ENCODE assay signal across 19 cellular contexts in genomic region chr18:51132256-51132935, GRCh38.
DNase-seq lines count a peak whose midpoint lies in the region; ATAC-seq, FAIRE-seq and TF ChIP-seq lines count a peak whose summit lies in the region.
"Had no signal": no experiment of that assay in that cellular context is flagged by ENCODE, and none has a peak within 500 bp of the region (broad histone marks: within the 10 kb centered on the region; RNA-seq: fewer than 3 reads in every experiment).

No MANE protein-coding gene starts in this region.

- no peak overlapping the region for H3K27ac ChIP-seq in H9 (ENCODE audit: insufficient read length, low read depth, low read length)
- H3K27ac ChIP-seq in H1 (ENCODE audit: low read depth, low read length) = no peak overlapping the region
- H3K27ac ChIP-seq: SK-N-MC had no signal

- H3K4me2 ChIP-seq in H9 (ENCODE audit: insufficient read depth, insufficient read length, low read length) (no peak overlapping the region), H1 (ENCODE audit: insufficient read depth in 1 of 2, low read depth in 2 of 2, low read length in 2 of 2) (no peak overlapping the region)

- H4K5ac ChIP-seq in H9 (ENCODE audit: insufficient read length, low read depth, low read length) = no peak overlapping the region
- no peak overlapping the region for H4K5ac ChIP-seq in H1 (ENCODE audit: insufficient read length, low read depth, low read length)

- H3K27me3 ChIP-seq in H9 (ENCODE audit: insufficient read depth, low read length) = no peaks in the 10 kb centered on the region
- no peaks in the 10 kb centered on the region for H3K27me3 ChIP-seq in H1 (replicated peaks in 1 of 4; ENCODE audit: control insufficient read depth in 3 of 4, extremely low read depth in 1 of 4, insufficient read depth in 3 of 4, low read length in 3 of 4)

- H3K36me3 ChIP-seq in H1 (ENCODE audit: control insufficient read depth in 2 of 4, insufficient read depth in 4 of 4, low read length in 3 of 4) = no peaks in the 10 kb centered on the region

- CTCF ChIA-PET in H1 (lab: Charles Lee; ENCODE audit: partially characterized antibody) = interaction anchor here (1.1 to 2.3 kb wide), 5 partner anchors 9 to 66 kb away, joined by 3 to 11 read pairs (median 4); no protein-coding TSS in a partner anchor

- H2BK12ac ChIP-seq in H9 (ENCODE audit: insufficient read length, low read depth, low read length) (no peak overlapping the region), H1 (ENCODE audit: low read depth, low read length) (peak overlapping the region; percentile 75; the same call in 1 of the 2 replicates)

- H4K8ac ChIP-seq in H9 (replicated peaks; ENCODE audit: insufficient read length, low read depth, low read length) = no peak overlapping the region
- H4K8ac ChIP-seq in H1 (ENCODE audit: extremely low read depth, insufficient read depth, low read length) = 0 out of 2 replicates have a peak overlapping the region, but pooled peaks have one; percentile 16

- H2BK5ac ChIP-seq in H9 (ENCODE audit: insufficient read length, low read length) = no peak overlapping the region
- no peak overlapping the region for H2BK5ac ChIP-seq in H1 (ENCODE audit: low read depth, low read length)

- H2BK20ac ChIP-seq in H9 (ENCODE audit: low read depth, low read length, poor library complexity, severe bottlenecking) (no peak overlapping the region), H1 (ENCODE audit: low read length) (no peak overlapping the region)

- no peak overlapping the region for H3T11ph ChIP-seq in H9 (ENCODE audit: low read length)

- TF ChIP-seq EP300 in H1 (IDR thresholded peaks at IDR 0.05; ENCODE audit: borderline replicate concordance in 1 of 2, low read depth in 2 of 2, low read length in 2 of 2) = no peak

- H3K23me2 ChIP-seq in H9 (ENCODE audit: insufficient read length, low read depth, low read length, poor library complexity, severe bottlenecking) (no peaks in the 10 kb centered on the region), H1 (ENCODE audit: low read depth, low read length) (no peaks in the 10 kb centered on the region)

- no peak overlapping the region for H3K4me3 ChIP-seq in H1 (ENCODE audit: extremely low read depth in 1 of 4, insufficient read depth in 2 of 4, low read depth in 3 of 4, low read length in 4 of 4)
- H3K4me3 ChIP-seq: SK-N-MC had no signal

- peak overlapping the region in 1 of 3 experiments; percentile 55; a peak in 2 of 7 replicates for H3K27ac Mint-ChIP-seq in H9

- H3K9ac ChIP-seq in H9 (ENCODE audit: extremely low read depth, insufficient read length, low read length) (no peak overlapping the region), H1 (replicated peaks in 1 of 4; ENCODE audit: extremely low read depth in 1 of 4, low read depth in 3 of 4, low read length in 3 of 4) (no peak overlapping the region)

- no CpG with 5 or more reads among the region's 6 CpGs for WGBS in H9 (ENCODE audit: extremely low coverage, insufficient read length, low lambda C conversion rate)
- 93% methylated on average over 6 of the region's 6 CpGs; no CpG with 5 or more reads in 1 of the 2 experiments for WGBS in H1 (ENCODE audit: extremely low coverage in 1 of 2, insufficient coverage in 1 of 2, insufficient read length in 1 of 2, insufficient replicate concordance in 2 of 2, low coverage in 1 of 2, low lambda C conversion rate in 2 of 2, missing lambda C conversion rate in 1 of 2), 2 experiments

- H3K27me3 Mint-ChIP-seq in H9 (ENCODE audit: low read depth) = no peaks in the 10 kb centered on the region
- H3K27me3 Mint-ChIP-seq: CD4-positive, CD25-positive, alpha-beta regulatory T cell; IgD-negative memory B cell had no signal

- TF ChIP-seq POLR2A in H1 (IDR thresholded peaks at IDR 0.05; ENCODE audit: control extremely low read depth in 1 of 2, low read depth in 2 of 2, low read length in 2 of 2) = no peak

- H3K56ac ChIP-seq in H9 (ENCODE audit: insufficient read length, low read depth, low read length) = no peak overlapping the region
- no peak overlapping the region for H3K56ac ChIP-seq in H1 (replicated peaks; ENCODE audit: insufficient read length, low read depth, low read length)

- no peak overlapping the region for H3K4ac ChIP-seq in H9 (ENCODE audit: low read depth, low read length)
- no peak overlapping the region for H3K4ac ChIP-seq in H1 (replicated peaks; ENCODE audit: insufficient read length, low read depth, low read length)

- H3K18ac ChIP-seq in H9 (ENCODE audit: insufficient read length, low read depth, low read length) (no peak overlapping the region), H1 (ENCODE audit: extremely low read depth, low read length) (no peak overlapping the region)

- H3K23ac ChIP-seq in H9 (ENCODE audit: insufficient read length, low read depth, low read length) (no peak overlapping the region), H1 (ENCODE audit: insufficient read length) (no peak overlapping the region)

- H4K91ac ChIP-seq in H9 (ENCODE audit: insufficient read length, low read depth, low read length) = no peak overlapping the region
- no peak overlapping the region for H4K91ac ChIP-seq in H1 (replicated peaks; ENCODE audit: insufficient read length, low read length)

- H4K20me1 ChIP-seq in H9 (ENCODE audit: control insufficient read depth, insufficient read depth, insufficient read length) = no peaks in the 10 kb centered on the region
- H4K20me1 ChIP-seq in H1 (replicated peaks in 1 of 2; ENCODE audit: control insufficient read depth in 1 of 2, insufficient read depth in 2 of 2, low read length in 2 of 2) = no peaks in the 10 kb centered on the region

- H3K4me1 ChIP-seq in H9 (ENCODE audit: insufficient read depth, low read length) = no peaks in the 10 kb centered on the region
- peaks cover 0 to 3% (median 0%) of the 10 kb centered on the region in 4 experiments; a peak in 1 of 7 replicates for H3K4me1 ChIP-seq in H1 (replicated peaks in 1 of 4; ENCODE audit: control insufficient read depth in 3 of 4, insufficient read depth in 4 of 4, low read length in 3 of 4)

- H2BK15ac ChIP-seq in H9 (ENCODE audit: low read depth, low read length) = no peak overlapping the region
- no peak overlapping the region for H2BK15ac ChIP-seq in H1 (ENCODE audit: low read length)

- H3K79me1 ChIP-seq in H9 (ENCODE audit: insufficient read depth, low read depth, low read length, poor library complexity, severe bottlenecking) (no peaks in the 10 kb centered on the region), H1 (ENCODE audit: low read depth, low read length) (no peaks in the 10 kb centered on the region)

- TF ChIP-seq RAD21 in H1 (IDR thresholded peaks at IDR 0.05 in 1 of 2, conservative IDR thresholded peaks at IDR 0.05 in 1 of 2; ENCODE audit: low read depth in 2 of 2, low read length in 2 of 2) = no peak

- no peak for FAIRE-seq in H1 (lab: Jason Lieb, UNC)
- FAIRE-seq: GM19239 had no signal

- POLR2A ChIA-PET in H1 (lab: Charles Lee; ENCODE audit: partially characterized antibody) = no interaction called here

- peak; percentile 54 for ATAC-seq in GM18907 (IDR thresholded peaks at IDR 0.05; ENCODE audit: unreplicated experiment)
- peak; percentile 34 for ATAC-seq in left lobe of liver
- ATAC-seq in GM18519 (IDR thresholded peaks at IDR 0.05; ENCODE audit: low FRiP score, unreplicated experiment) = no peak
- ATAC-seq in GM19023 (IDR thresholded peaks at IDR 0.05; ENCODE audit: unreplicated experiment) = no peak

- H2BK120ac ChIP-seq in H9 (ENCODE audit: low read depth, low read length, poor library complexity, severe bottlenecking) (no peak overlapping the region), H1 (replicated peaks; ENCODE audit: low read depth, low read length) (no peak overlapping the region)

- H3K9me3 ChIP-seq in H9 (ENCODE audit: control insufficient read depth, low read depth, low read length) (no peaks in the 10 kb centered on the region), H1 (ENCODE audit: insufficient read depth in 2 of 2, low read depth in 1 of 2, low read length in 1 of 2) (no peaks in the 10 kb centered on the region)

- no peaks in the 10 kb centered on the region; a peak in 1 of 5 replicates for H3K9me3 Mint-ChIP-seq in H9
- H3K9me3 Mint-ChIP-seq: IgD-negative memory B cell had no signal

- H3K4me1 Mint-ChIP-seq in H9 = peaks cover 13 to 14% of the 10 kb centered on the region in 2 experiments

- DNase-seq in H9 (no peak), H1 (ENCODE audit: low read depth in 1 of 2, low spot score in 2 of 2) (no peak), left lobe of liver (ENCODE audit: low spot score) (no peak), H4 (ENCODE audit: low spot score) (no peak)
- DNase-seq: CD4-positive, CD25-positive, alpha-beta regulatory T cell; HCEC 1CT; NCI-H1694 treated with DMSO at 0.1 percent for 48 hours; NCI-H2081 treated with DMSO at 0.1 percent for 48 hours; NCI-H2171 treated with DMSO at 0.1 percent for 48 hours; NCI-H446; NCI-H526; SHP77 treated with DMSO at 0.1 percent for 48 hours; SW 1271 had no signal

- peak overlapping the region; percentile 57; the same call in 1 of the 2 replicates for H3K14ac ChIP-seq in H9 (ENCODE audit: insufficient read depth, low read length)
- H3K14ac ChIP-seq in H1 (ENCODE audit: insufficient read length) = no peak overlapping the region

- H2AFZ ChIP-seq in H9 (ENCODE audit: low read length) (no peak overlapping the region), H1 (ENCODE audit: low read length) (no peak overlapping the region)

- no peak overlapping the region; a peak in 1 of 5 replicates for H3K4me3 Mint-ChIP-seq in H9
- H3K4me3 Mint-ChIP-seq: CD4-positive, CD25-positive, alpha-beta regulatory T cell; IgD-negative memory B cell had no signal

- no peak overlapping the region for H2AK5ac ChIP-seq in H9 (ENCODE audit: insufficient read length, low read length)
- H2AK5ac ChIP-seq in H1 (ENCODE audit: low read depth, low read length) = no peak overlapping the region

- TF ChIP-seq CTCF in H9 (conservative IDR thresholded peaks at IDR 0.05) (no peak), H1 (IDR thresholded peaks at IDR 0.05; ENCODE audit: control extremely low read depth in 1 of 3, insufficient read depth in 1 of 3, low read depth in 1 of 3, low read length in 3 of 3) (no peak)

- no peaks in the 10 kb centered on the region for H3K79me2 ChIP-seq in H9 (ENCODE audit: insufficient read depth, low read length)
- H3K79me2 ChIP-seq in H1 (ENCODE audit: control insufficient read depth in 1 of 2, insufficient read depth in 2 of 2, low read length in 2 of 2) = no peaks in the 10 kb centered on the region

- H3K36me3 Mint-ChIP-seq in H9 (ENCODE audit: insufficient read depth in 1 of 3, low read depth in 3 of 3) = no peaks in the 10 kb centered on the region; a peak in 1 of 7 replicates
- H3K36me3 Mint-ChIP-seq: CD4-positive, CD25-positive, alpha-beta regulatory T cell had no signal

TF ChIP-seq in H1, 55 proteins besides CTCF, POLR2A, EP300 and RAD21 (continues in another document):
- TF ChIP-seq CTBP2 (IDR thresholded peaks at IDR 0.05; ENCODE audit: borderline replicate concordance, insufficient read depth, insufficient read length, low read length) = no peak
- TF ChIP-seq CREB1 (IDR thresholded peaks at IDR 0.05) = no peak
- no peak for TF ChIP-seq TAF7 (optimal IDR thresholded peaks at IDR 0.05; ENCODE audit: borderline replicate concordance, low read depth, low read length)
- TF ChIP-seq TEAD4 (IDR thresholded peaks at IDR 0.05; ENCODE audit: low read depth, low read length) = no peak
- TF ChIP-seq ZNF274 (IDR thresholded peaks at IDR 0.05; ENCODE audit: borderline replicate concordance, extremely low read depth, low read length) = no peak
- TF ChIP-seq BCL11A (IDR thresholded peaks at IDR 0.05; ENCODE audit: low read depth in 2 of 2, low read length in 2 of 2) = no peak
- TF ChIP-seq SP2 (IDR thresholded peaks at IDR 0.05; ENCODE audit: low read length) = no peak

Comparison
In these comparisons a context has a peak if more than half of its experiments do, and no peak if none do; other contexts are left out.
1. ATAC-seq: peak in GM18907 (single experiment) and left lobe of liver (single experiment); none in GM18519 (single experiment) and GM19023 (single experiment).